ENCODE assay signal across 8 cellular contexts in the genomic region with DNA sequence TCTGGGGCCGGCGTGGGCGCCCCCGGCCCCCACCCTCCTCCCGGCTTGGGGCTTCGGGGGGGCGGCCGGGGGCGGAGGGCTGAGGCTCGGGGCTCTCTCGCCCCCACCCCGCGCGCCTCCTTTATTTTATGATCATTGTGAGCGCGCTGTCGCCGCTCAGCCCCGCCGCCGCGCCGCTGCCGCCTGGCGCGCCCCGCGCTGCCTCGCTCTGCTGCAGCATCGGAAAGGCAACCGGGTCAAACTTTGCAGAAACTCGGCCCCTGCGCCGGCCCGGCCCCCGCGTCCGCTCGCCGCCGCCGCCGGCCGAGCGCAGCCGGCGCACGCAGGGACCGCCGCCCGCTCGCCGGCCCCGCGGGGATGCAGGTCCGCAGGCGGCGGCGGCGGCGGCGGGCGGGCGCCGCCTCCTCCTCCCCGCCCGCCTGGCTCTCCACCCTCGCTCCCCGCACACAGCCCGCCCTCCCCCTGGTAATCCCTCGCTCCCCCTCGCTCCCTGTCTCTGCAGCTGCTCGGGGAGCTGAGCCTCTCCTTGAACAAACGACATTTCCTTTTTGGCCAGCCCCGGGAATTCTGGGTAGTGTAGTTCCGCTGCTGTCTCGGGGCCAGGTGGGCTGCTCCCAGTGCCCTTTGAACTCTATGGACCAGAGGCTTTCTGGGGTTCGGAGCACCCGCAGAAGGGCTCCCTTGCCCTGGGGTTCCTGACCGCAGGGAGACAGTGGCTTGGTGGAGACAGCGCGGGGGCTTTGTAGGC. TPM values are rescaled to one million over a fixed set of nuclear protein-coding genes. Genes with fewer than 3 reads are reported as not detected.
DNase-seq lines count a peak whose midpoint lies in the region; ATAC-seq lines count a peak whose summit lies in the region.

No MANE protein-coding gene starts in this region.

- H3K36me3 Mint-ChIP-seq in T-helper 17 cell (ENCODE audit: low read depth): peaks cover 12% of the 10 kb centered on the region

- H3K27ac Mint-ChIP-seq in T-helper 17 cell: peak overlapping the region; percentile 92

- ATAC-seq in T-helper 17 cell (peak; percentile 66), left ventricle myocardium superior (peak; percentile 54), GM18511 (IDR thresholded peaks at IDR 0.05; ENCODE audit: unreplicated experiment) (no peak)

- H3K4me1 Mint-ChIP-seq in T-helper 17 cell: peaks cover 39% of the 10 kb centered on the region

- in situ Hi-C loops in ACHN (cut with HindIII; ENCODE audit: low pct_ligation_motif_present, low pct_unique_long_range_greater_than_20kb, low sequenced_read_pairs): no loop called here

- H3K27me3 Mint-ChIP-seq in T-helper 17 cell: peaks cover 9% of the 10 kb centered on the region

- no peaks in the 10 kb centered on the region for H3K9me3 ChIP-seq in T-helper 17 cell (ENCODE audit: control insufficient read depth, low read length, poor library complexity, severe bottlenecking)

- DNase-seq in ACHN (peak; percentile 75), GM19238 (ENCODE audit: insufficient read length, low spot score) (peak; percentile 95), NCI-H1694 (lab: John Stamatoyannopoulos, UW) (peak; percentile 77), T-helper 17 cell (peak; percentile 36 to 65 (median 60)), anterior cingulate cortex (lab: John Stamatoyannopoulos, UW) (peak in 57 of 58 donors; percentile 29 to 92 (median 78)), left ventricle myocardium superior (peak; percentile 90), posterior vena cava (ENCODE audit: low spot score) (peak; percentile 91)

- H3K4me3 Mint-ChIP-seq in T-helper 17 cell: peak overlapping the region; percentile 95

- intact Hi-C loops in left ventricle myocardium superior (cut with micrococcal nuclease) (no loop called here), posterior vena cava (cut with DNase I) (no loop called here)

RNA-seq across cellular contexts. Expression of a gene that starts 1.5 kb away (rescaled TPM):
- 10 to 100 TPM; 59.5 to 60.4 TPM for total RNA-seq in T-helper 17 cell
- 69.1 TPM for total RNA-seq in left ventricle myocardium superior
- total RNA-seq in posterior vena cava: 1 to 10 TPM; 3.0 to 4.1 TPM

RNA-seq across cellular contexts. Expression of a gene that starts 11.7 kb away (rescaled TPM):
- total RNA-seq in T-helper 17 cell: under 1 TPM in 1 of 2 donors, not detected in 1; 0.17 TPM
- total RNA-seq in left ventricle myocardium superior: 127 TPM
- 1 to 10 TPM; 8.9 to 9.8 TPM for total RNA-seq in posterior vena cava

Comparison
In these comparisons a context has a peak if more than half of its experiments do, and no peak if none do; other contexts are left out.
1. RNA of a gene that starts 1.5 kb away (total RNA-seq): 69.1 TPM in left ventricle myocardium superior (single experiment) and 59.5 to 60.4 TPM in T-helper 17 cell; 3.0 to 4.1 TPM in posterior vena cava; every median in the first group is over 10 times any median in the second.
2. RNA of a gene that starts 11.7 kb away (total RNA-seq): 127 TPM in left ventricle myocardium superior (single experiment); 8.9 to 9.8 TPM in posterior vena cava and 0.17 TPM in T-helper 17 cell; every median in the first group is over 10 times any median in the second.
3. Peak in every context shown above with its lines, with median percentiles within 50 percentile points of each other: DNase-seq.